In the genomic region with DNA sequence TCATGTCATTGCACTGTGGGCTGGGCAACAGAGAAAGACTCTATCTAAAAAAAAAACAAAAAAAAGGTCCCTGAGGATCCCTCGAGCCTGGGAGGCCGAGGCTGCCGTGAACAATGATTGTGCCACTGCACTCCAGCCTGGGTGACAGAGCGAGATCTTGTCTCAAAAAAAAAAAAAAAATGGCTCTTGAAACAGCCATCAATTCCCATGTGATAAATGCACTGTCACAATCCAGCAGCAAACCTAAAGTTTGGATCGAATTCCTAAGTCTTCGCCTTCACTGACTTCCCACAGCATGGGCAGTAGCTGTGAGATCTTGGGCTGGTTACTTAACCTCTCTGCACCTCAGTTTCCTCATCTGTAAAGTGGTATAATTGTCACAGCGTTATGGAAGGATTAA, we compare ENCODE assay signal across 29 cellular contexts.
"Had no signal": no experiment of that assay in that cellular context is flagged by ENCODE, and none has a peak within 500 bp of the region (broad histone marks: within the 10 kb centered on the region; RNA-seq: fewer than 3 reads in every experiment).

No MANE protein-coding gene starts in this region.

- H2AFZ ChIP-seq: neural progenitor cell, parathyroid adenoma had no signal

- DNase-seq: naive thymus-derived CD4-positive, alpha-beta T cell; natural killer cell; occipital lobe; ovary; posterior cingulate gyrus; psoas muscle; right cardiac atrium; right lobe of liver; sigmoid colon; small intestine; stimulated activated CD4-positive, alpha-beta T cell treated with anti-CD3 and anti-CD28 coated beads, Interleukin-15, amount 100 ng/mL, for 24 hours; stimulated activated CD4-positive, alpha-beta T cell treated with anti-CD3 and anti-CD28 coated beads, Interleukin-2, amount 100 ng/mL, for 24 hours; stimulated activated CD4-positive, alpha-beta T cell treated with anti-CD3 and anti-CD28 coated beads, Interleukin-2, amount 100 ng/mL, for 48 hours; stimulated activated CD4-positive, alpha-beta T cell treated with anti-CD3 and anti-CD28 coated beads, Interleukin-4, amount 100 ng/mL, for 24 hours; stimulated activated naive B cell treated with anti-CD40 and anti-IgM and Interleukin-4, amounts not matched to agents 10 μg/mL and 1 μg/mL and 100 μg/mL, for 72 hours; stimulated activated naive CD4-positive, alpha-beta T cell treated with Interleukin-2 at 50 U/mL for 16 hours; stomach; thyroid gland; trophoblast cell; upper lobe of right lung; uterus had no signal

- H3K27me3 ChIP-seq: neural progenitor cell, ovary, right lobe of liver, sigmoid colon, stomach, thyroid gland, tibial nerve, upper lobe of right lung, uterus had no signal

- H3K79me2 ChIP-seq: parathyroid adenoma had no signal

- H3K4me3 ChIP-seq: neural progenitor cell, ovary, psoas muscle, right lobe of liver, sigmoid colon, stomach, thoracic aorta, thyroid gland, tibial nerve, upper lobe of right lung, uterus had no signal

- FAIRE-seq: small intestine had no signal

- H3K9me3 ChIP-seq: ovary, psoas muscle, right lobe of liver, sigmoid colon, stomach, thoracic aorta, thyroid gland, tibial nerve, upper lobe of right lung, uterus had no signal

- H3K9me3 Mint-ChIP-seq: natural killer cell; nephron; stimulated activated effector memory CD8-positive, alpha-beta T cell treated with anti-CD3 and anti-CD28 coated beads, Interleukin-12 subunit alpha, Interleukin-12 subunit beta, amount 100 ng/mL, for 72 hours; stimulated activated naive CD8-positive, alpha-beta T cell treated with anti-CD3 and anti-CD28 coated beads, Interleukin-15, Interleukin-2, amounts not matched to agents 100 ng/mL and 50 ng/mL, for 24 hours had no signal

- H3K27ac ChIP-seq: neural progenitor cell, ovary, parathyroid adenoma, psoas muscle, right lobe of liver, sigmoid colon, thoracic aorta, tibial nerve, upper lobe of right lung, uterus had no signal

- H3K4me1 ChIP-seq: parathyroid adenoma, psoas muscle, sigmoid colon, tibial nerve, upper lobe of right lung, uterus had no signal

- H3K4me3 Mint-ChIP-seq: naive thymus-derived CD4-positive, alpha-beta T cell; natural killer cell; nephron; neural progenitor cell; stimulated activated effector memory CD8-positive, alpha-beta T cell treated with anti-CD3 and anti-CD28 coated beads, Interleukin-12 subunit alpha, Interleukin-12 subunit beta, amount 100 ng/mL, for 72 hours; stimulated activated naive B cell treated with anti-CD40 and anti-IgM and Interleukin-4, amounts not matched to agents 10 μg/mL and 1 μg/mL and 100 μg/mL, for 72 hours; stimulated activated naive CD8-positive, alpha-beta T cell treated with anti-CD3 and anti-CD28 coated beads, Interleukin-15, Interleukin-2, amounts not matched to agents 100 ng/mL and 50 ng/mL, for 24 hours had no signal

- H3K9ac ChIP-seq: neural progenitor cell, parathyroid adenoma had no signal

- H3K4me1 Mint-ChIP-seq: natural killer cell had no signal

- H3K27ac Mint-ChIP-seq: naive thymus-derived CD4-positive, alpha-beta T cell; natural killer cell; nephron; progenitor cell of endocrine pancreas; stimulated activated effector memory CD8-positive, alpha-beta T cell treated with anti-CD3 and anti-CD28 coated beads, Interleukin-12 subunit alpha, Interleukin-12 subunit beta, amount 100 ng/mL, for 72 hours; stimulated activated naive B cell treated with anti-CD40 and anti-IgM and Interleukin-4, amounts not matched to agents 10 μg/mL and 1 μg/mL and 100 μg/mL, for 72 hours; stimulated activated naive CD8-positive, alpha-beta T cell treated with anti-CD3 and anti-CD28 coated beads, Interleukin-15, Interleukin-2, amounts not matched to agents 100 ng/mL and 50 ng/mL, for 24 hours had no signal

- H3K4me2 ChIP-seq: neural progenitor cell had no signal

- H3K27me3 Mint-ChIP-seq: progenitor cell of endocrine pancreas; stimulated activated naive B cell treated with anti-CD40 and anti-IgM and Interleukin-4, amounts not matched to agents 10 μg/mL and 1 μg/mL and 100 μg/mL, for 72 hours had no signal

- ATAC-seq: naive thymus-derived CD4-positive, alpha-beta T cell; natural killer cell; psoas muscle; right cardiac atrium; right lobe of liver; stimulated activated effector memory CD8-positive, alpha-beta T cell treated with anti-CD3 and anti-CD28 coated beads, Interleukin-12 subunit alpha, Interleukin-12 subunit beta, amount 100 ng/mL, for 72 hours; stimulated activated naive B cell treated with anti-CD40 and anti-IgM and Interleukin-4, amounts not matched to agents 10 μg/mL and 1 μg/mL and 100 μg/mL, for 72 hours; upper lobe of right lung had no signal

- H3K36me3 ChIP-seq: neural progenitor cell, ovary, right lobe of liver, sigmoid colon, stomach, thoracic aorta, thyroid gland, tibial nerve, upper lobe of right lung, uterus had no signal

- H3K36me3 Mint-ChIP-seq: naive thymus-derived CD4-positive, alpha-beta T cell; natural killer cell; stimulated activated effector memory CD8-positive, alpha-beta T cell treated with anti-CD3 and anti-CD28 coated beads, Interleukin-12 subunit alpha, Interleukin-12 subunit beta, amount 100 ng/mL, for 72 hours had no signal
